ENCODE assay signal across 9 cellular contexts in genomic region chr16:65119905-65120341, GRCh38. TPM values are rescaled to one million over a fixed set of nuclear protein-coding genes. Genes with fewer than 3 reads are reported as not detected.
DNase-seq lines count a peak whose midpoint lies in the region; ATAC-seq and TF ChIP-seq lines count a peak whose summit lies in the region.
"Had no signal": no experiment of that assay in that cellular context is flagged by ENCODE, and none has a peak within 500 bp of the region (broad histone marks: within the 10 kb centered on the region; RNA-seq: fewer than 3 reads in every experiment).

No MANE protein-coding gene starts in this region.

- H3K4me2 ChIP-seq in osteoblast (ENCODE audit: insufficient read depth, low read length), result peak overlapping the region; percentile 83

- H2AFZ ChIP-seq in osteoblast (ENCODE audit: low read length), result no peak overlapping the region

- in situ Hi-C loops in GM13976 (cut with MboI; ENCODE audit: low sequenced_read_pairs, unreplicated experiment), result no loop called here

- DNase-seq in AG04450 (ENCODE audit: low read depth, low spot score), result no peak
- DNase-seq in RWPE2 (ENCODE audit: low spot score), result no peak
- peak; percentile 81 for DNase-seq in fibroblast of villous mesenchyme (ENCODE audit: low read depth)
- peak; percentile 67 for DNase-seq in osteoblast (ENCODE audit: insufficient read length, low spot score, missing footprints)
- DNase-seq in GM13976 (ENCODE audit: low spot score), result no peak
- DNase-seq in stimulated activated naive CD4-positive, alpha-beta T cell (lab: John Stamatoyannopoulos, UW), result no peak
- DNase-seq: CD4-positive, CD25-positive, alpha-beta regulatory T cell had no signal

- CTCF ChIA-PET in AG04450 (lab: Charles Lee), result interaction anchor here (1.1 kb wide), 1 partner anchor 1146 kb away, joined by 3 read pairs; no protein-coding TSS in a partner anchor

- H3K9me3 ChIP-seq in AG04450 (ENCODE audit: control insufficient read depth, insufficient read depth, low read length), result peaks cover 3% of the 10 kb centered on the region; the same call in 1 of the 2 replicates
- H3K9me3 ChIP-seq in RWPE2 (ENCODE audit: severe bottlenecking), result no peaks in the 10 kb centered on the region
- no peaks in the 10 kb centered on the region for H3K9me3 ChIP-seq in osteoblast (ENCODE audit: low read depth, low read length)

- peaks cover 57% of the 10 kb centered on the region for H4K20me1 ChIP-seq in osteoblast (ENCODE audit: insufficient read depth, low read length)

- H3K36me3 ChIP-seq in RWPE2 (ENCODE audit: low read depth) (peaks cover 17% of the 10 kb centered on the region), osteoblast (ENCODE audit: insufficient read depth, low read length) (peaks cover 16% of the 10 kb centered on the region)

- TF ChIP-seq CTCF in AG04450 (IDR thresholded peaks at IDR 0.05; ENCODE audit: low read depth, low read length) (no peak), RWPE2 (IDR thresholded peaks at IDR 0.05; ENCODE audit: poor library complexity, severe bottlenecking) (no peak), fibroblast of villous mesenchyme (IDR thresholded peaks at IDR 0.05; ENCODE audit: insufficient read depth, low read depth, low read length) (no peak), osteoblast (IDR thresholded peaks at IDR 0.05; ENCODE audit: extremely low read depth, low read depth, low read length) (no peak), GM13976 (IDR thresholded peaks at IDR 0.05; ENCODE audit: borderline replicate concordance, control extremely low read depth, extremely low read depth, insufficient read depth, missing control alignments) (no peak)

- H3K4me3 ChIP-seq in AG04450 (ENCODE audit: low read depth, low read length) (peak overlapping the region; percentile 93), RWPE2 (ENCODE audit: severe bottlenecking) (peak overlapping the region; percentile 74), fibroblast of villous mesenchyme (ENCODE audit: low read depth, low read length) (peak overlapping the region; percentile 97), osteoblast (ENCODE audit: insufficient read depth, low read length) (peak overlapping the region; percentile 95)

- peaks cover 28% of the 10 kb centered on the region for H3K4me1 ChIP-seq in RWPE2 (ENCODE audit: insufficient read depth, poor library complexity, severe bottlenecking)
- H3K4me1 ChIP-seq in osteoblast (ENCODE audit: insufficient read depth, low read length), result peaks cover 56% of the 10 kb centered on the region

- H3K79me2 ChIP-seq in osteoblast (ENCODE audit: insufficient read depth, low read length), result peaks cover 90% of the 10 kb centered on the region

- H3K27ac ChIP-seq in AG04450 (ENCODE audit: low read depth, low read length), result peak overlapping the region; percentile 89
- H3K27ac ChIP-seq in RWPE2 (ENCODE audit: poor library complexity, severe bottlenecking), result peak overlapping the region; percentile 79
- H3K27ac ChIP-seq in osteoblast (ENCODE audit: low read depth, low read length), result peak overlapping the region; percentile 89

- POLR2A ChIA-PET in AG04450 (lab: Yijun Ruan, JAX), result interaction anchor here (0.7 kb wide), 1 partner anchor 1011 kb away, joined by 3 read pairs; no protein-coding TSS in a partner anchor

- no peak for ATAC-seq in RWPE2 (ENCODE audit: low read depth)
- ATAC-seq in GM21381 (IDR thresholded peaks at IDR 0.05; ENCODE audit: unreplicated experiment), result no peak
- ATAC-seq in GM21528 (IDR thresholded peaks at IDR 0.05; ENCODE audit: low FRiP score, unreplicated experiment), result no peak

- H3K27me3 ChIP-seq in AG04450 (ENCODE audit: control insufficient read depth, insufficient read depth, low read length) (no peaks in the 10 kb centered on the region), RWPE2 (ENCODE audit: insufficient read depth, poor library complexity, severe bottlenecking) (no peaks in the 10 kb centered on the region), osteoblast (ENCODE audit: insufficient read depth, low read length) (no peaks in the 10 kb centered on the region)

RNA-seq across cellular contexts. Expression of gene CDH11, which starts 1.9 kb away (rescaled TPM):
- polyA plus RNA-seq in AG04450 (2011; rRNA removed), result 276 and 306 TPM in 2 replicates
- 713 and 756 TPM in 2 replicates for polyA minus RNA-seq in AG04450 (2011; rRNA and poly(A)+ RNA removed)
- total RNA-seq in fibroblast of villous mesenchyme (265 and 290 TPM in 2 replicates), osteoblast (1,097 and 1,116 TPM in 2 replicates)
- total RNA-seq: CD4-positive, CD25-positive, alpha-beta regulatory T cell had no signal
- polyA plus RNA-seq: CD4-positive, CD25-positive, alpha-beta regulatory T cell had no signal

Comparison
In these comparisons a context has a peak if more than half of its experiments do, and no peak if none do; other contexts are left out.
1. DNase-seq: peak in fibroblast of villous mesenchyme (single experiment) and osteoblast (single experiment); none in AG04450 (single experiment), RWPE2 (single experiment), GM13976 (single experiment) and stimulated activated naive CD4-positive, alpha-beta T cell (0 of 6).
2. Peak in every context shown above with its lines, with median percentiles within 50 percentile points of each other: H3K27ac ChIP-seq and H3K4me3 ChIP-seq.